Comparison of ENCODE assay signal across 20 cellular contexts in the genomic region with DNA sequence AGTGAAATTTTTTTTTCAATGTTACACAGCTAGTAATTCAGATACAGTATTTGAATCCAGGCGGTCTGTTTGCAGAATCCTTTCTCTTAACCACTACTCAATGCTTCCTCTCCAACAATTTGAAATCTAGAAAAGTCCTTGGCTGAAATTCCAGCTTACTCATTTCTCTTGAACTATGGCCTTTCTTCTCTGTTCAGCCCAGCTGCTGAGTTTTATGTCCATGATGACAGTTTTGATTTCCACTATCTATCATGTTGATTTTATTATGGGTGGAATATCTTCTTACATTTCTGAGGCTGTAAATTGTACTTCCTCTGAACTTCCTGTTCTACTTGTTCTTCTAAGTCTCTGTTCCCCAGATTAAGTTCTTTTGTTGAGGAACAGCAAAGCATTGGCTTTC.
"Had no signal": no experiment of that assay in that cellular context is flagged by ENCODE, and none has a peak within 500 bp of the region (broad histone marks: within the 10 kb centered on the region; RNA-seq: fewer than 3 reads in every experiment).

No MANE protein-coding gene starts in this region.

- DNase-seq: activated CD4-positive, alpha-beta T cell treated with anti-CD3 and anti-CD28 coated beads for 48 hours; activated naive CD4-positive, alpha-beta T cell treated with anti-CD3 and anti-CD28 coated beads, Interleukin-2, amount 10 ng/mL, durations not matched to agents 7 days and 5 days; adrenal gland; cerebellar nuclear complex; dermis blood vessel endothelial cell; endodermal cell; lower lobe of right lung; naive thymus-derived CD4-positive, alpha-beta T cell; occipital lobe; psoas muscle; sigmoid colon; stimulated activated CD4-positive, alpha-beta T cell treated with anti-CD3 and anti-CD28 coated beads, Interleukin-4, amount 100 ng/mL, for 1 hour; stimulated activated CD8-positive, alpha-beta memory T cell treated with anti-CD3 and anti-CD28 coated beads, Interleukin-4, amount 100 ng/mL, for 48 hours had no signal

- H3K4me1 ChIP-seq: adrenal gland, gastroesophageal sphincter, lower lobe of right lung, psoas muscle, sigmoid colon had no signal

- H3K27ac ChIP-seq: adrenal gland, gastroesophageal sphincter, hepatocyte, lower lobe of right lung, psoas muscle, sigmoid colon, thoracic aorta had no signal

- H3K4me3 ChIP-seq: adrenal gland, gastroesophageal sphincter, hepatocyte, lower lobe of right lung, psoas muscle, sigmoid colon, thoracic aorta had no signal

- H3K4me1 Mint-ChIP-seq: activated naive CD4-positive, alpha-beta T cell treated with anti-CD3 and anti-CD28 coated beads, Interleukin-2, amount 10 ng/mL, durations not matched to agents 7 days and 5 days; naive thymus-derived CD4-positive, alpha-beta T cell had no signal

- H3K9me3 ChIP-seq: adrenal gland, gastroesophageal sphincter, lower lobe of right lung, psoas muscle, sigmoid colon, thoracic aorta had no signal

- H3K79me2 ChIP-seq: hepatocyte had no signal

- H3K27ac Mint-ChIP-seq: activated naive CD4-positive, alpha-beta T cell treated with anti-CD3 and anti-CD28 coated beads, Interleukin-2, amount 10 ng/mL, durations not matched to agents 7 days and 5 days; brain; endodermal cell; naive thymus-derived CD4-positive, alpha-beta T cell; stimulated activated naive CD8-positive, alpha-beta T cell treated with anti-CD3 and anti-CD28 coated beads, Interleukin-15, Interleukin-2, amounts not matched to agents 100 ng/mL and 50 ng/mL, for 24 hours; WTC11 had no signal

- H3K36me3 ChIP-seq: adrenal gland, gastroesophageal sphincter, lower lobe of right lung, sigmoid colon, thoracic aorta had no signal

- H3K27me3 ChIP-seq: adrenal gland, gastroesophageal sphincter, hepatocyte, sigmoid colon had no signal

- H2AFZ ChIP-seq: hepatocyte had no signal

- H3K4me2 ChIP-seq: hepatocyte had no signal

- H3K36me3 Mint-ChIP-seq: activated naive CD4-positive, alpha-beta T cell treated with anti-CD3 and anti-CD28 coated beads, Interleukin-2, amount 10 ng/mL, durations not matched to agents 7 days and 5 days; brain; naive thymus-derived CD4-positive, alpha-beta T cell had no signal

- H3K27me3 Mint-ChIP-seq: activated naive CD4-positive, alpha-beta T cell treated with anti-CD3 and anti-CD28 coated beads, Interleukin-2, amount 10 ng/mL, durations not matched to agents 7 days and 5 days; brain; naive thymus-derived CD4-positive, alpha-beta T cell; stimulated activated naive CD8-positive, alpha-beta T cell treated with anti-CD3 and anti-CD28 coated beads, Interleukin-15, Interleukin-2, amounts not matched to agents 100 ng/mL and 50 ng/mL, for 24 hours had no signal

- H3K4me3 Mint-ChIP-seq: activated naive CD4-positive, alpha-beta T cell treated with anti-CD3 and anti-CD28 coated beads, Interleukin-2, amount 10 ng/mL, durations not matched to agents 7 days and 5 days; brain; endodermal cell; naive thymus-derived CD4-positive, alpha-beta T cell; stimulated activated naive CD8-positive, alpha-beta T cell treated with anti-CD3 and anti-CD28 coated beads, Interleukin-15, Interleukin-2, amounts not matched to agents 100 ng/mL and 50 ng/mL, for 24 hours; T-helper 1 cell treated with Interleukin-12 subunit alpha and Interleukin-12 subunit beta and Interleukin-4 antibody, amounts not matched to agents 30 μg/mL and 1 μg/mL, for 36 hours; WTC11 had no signal
